In genomic region chr18:79069792-79070151, GRCh38 we compare ENCODE assay signal across 8 cellular contexts. TPM values are rescaled to one million over a fixed set of nuclear protein-coding genes. Genes with fewer than 3 reads are reported as not detected.
DNase-seq lines count a peak whose midpoint lies in the region; ATAC-seq and TF ChIP-seq lines count a peak whose summit lies in the region.

No MANE protein-coding gene starts in this region.

- intact Hi-C loops in activated CD8-positive, alpha-beta T cell treated with anti-CD3 and anti-CD28 coated beads for 36 hours (cut with micrococcal nuclease): loop anchor here (10.0 kb wide), 1 partner anchor 175 kb away; no protein-coding TSS in a partner anchor

- no peak for DNase-seq in activated naive CD4-positive, alpha-beta T cell treated with anti-CD3 and anti-CD28 coated beads, Interleukin-2, amount 50 U/mL, for 16 hours
- DNase-seq in activated CD8-positive, alpha-beta T cell treated with anti-CD3 and anti-CD28 coated beads for 36 hours: no peak
- DNase-seq in stimulated activated naive CD8-positive, alpha-beta T cell treated with anti-CD3 and anti-CD28 coated beads, Interleukin-15, amount 100 ng/mL, for 72 hours: no peak
- DNase-seq in NCI-H510A (lab: John Stamatoyannopoulos, UW): no peak
- DNase-seq in kidney tubule cell (ENCODE audit: low spot score): no peak

- no peaks in the 10 kb centered on the region for H3K9me3 Mint-ChIP-seq in activated naive CD4-positive, alpha-beta T cell treated with anti-CD3 and anti-CD28 coated beads, Interleukin-2, amount 50 U/mL, for 24 hours
- H3K9me3 Mint-ChIP-seq in activated CD8-positive, alpha-beta T cell treated with anti-CD3 and anti-CD28 coated beads for 36 hours: peaks cover 26% of the 10 kb centered on the region
- peaks cover 25 to 31% of the 10 kb centered on the region in 2 donors for H3K9me3 Mint-ChIP-seq in stimulated activated naive CD8-positive, alpha-beta T cell treated with anti-CD3 and anti-CD28 coated beads, Interleukin-15, amount 100 ng/mL, for 72 hours

- POLR2A ChIA-PET in activated CD8-positive, alpha-beta T cell treated with anti-CD3 and anti-CD28 coated beads for 36 hours (lab: Charles Lee): no interaction called here

- H3K27ac Mint-ChIP-seq in activated naive CD4-positive, alpha-beta T cell treated with anti-CD3 and anti-CD28 coated beads, Interleukin-2, amount 50 U/mL, for 24 hours: peak overlapping the region; percentile 83
- peak overlapping the region; percentile 92 for H3K27ac Mint-ChIP-seq in activated CD8-positive, alpha-beta T cell treated with anti-CD3 and anti-CD28 coated beads for 36 hours
- H3K27ac Mint-ChIP-seq in stimulated activated naive CD8-positive, alpha-beta T cell treated with anti-CD3 and anti-CD28 coated beads, Interleukin-15, amount 100 ng/mL, for 72 hours: peak overlapping the region; percentile 45 to 92

- no peak for ATAC-seq in activated CD8-positive, alpha-beta T cell treated with anti-CD3 and anti-CD28 coated beads for 36 hours
- no peak for ATAC-seq in stimulated activated naive CD8-positive, alpha-beta T cell treated with anti-CD3 and anti-CD28 coated beads, Interleukin-15, amount 100 ng/mL, for 72 hours
- no peak for ATAC-seq in GM19023 (IDR thresholded peaks at IDR 0.05; ENCODE audit: unreplicated experiment)

- no peak for TF ChIP-seq CTCF in activated CD8-positive, alpha-beta T cell treated with anti-CD3 and anti-CD28 coated beads for 36 hours (IDR thresholded peaks at IDR 0.05)

- peak overlapping the region; percentile 87 for H3K4me3 ChIP-seq in iPS-11a (ENCODE audit: low read depth, low read length)

- CTCF ChIA-PET in activated CD8-positive, alpha-beta T cell treated with anti-CD3 and anti-CD28 coated beads for 36 hours (lab: Charles Lee): interaction anchor here (0.8 to 1.2 kb wide), 2 partner anchors 15 to 309 kb away, joined by 3 to 4 read pairs; no protein-coding TSS in a partner anchor

- no peaks in the 10 kb centered on the region for H3K27me3 Mint-ChIP-seq in activated naive CD4-positive, alpha-beta T cell treated with anti-CD3 and anti-CD28 coated beads, Interleukin-2, amount 50 U/mL, for 24 hours
- no peaks in the 10 kb centered on the region for H3K27me3 Mint-ChIP-seq in activated CD8-positive, alpha-beta T cell treated with anti-CD3 and anti-CD28 coated beads for 36 hours
- no peaks in the 10 kb centered on the region for H3K27me3 Mint-ChIP-seq in stimulated activated naive CD8-positive, alpha-beta T cell treated with anti-CD3 and anti-CD28 coated beads, Interleukin-15, amount 100 ng/mL, for 72 hours

- peaks cover 14% of the 10 kb centered on the region for H3K36me3 Mint-ChIP-seq in activated naive CD4-positive, alpha-beta T cell treated with anti-CD3 and anti-CD28 coated beads, Interleukin-2, amount 50 U/mL, for 24 hours
- peaks cover 50% of the 10 kb centered on the region for H3K36me3 Mint-ChIP-seq in activated CD8-positive, alpha-beta T cell treated with anti-CD3 and anti-CD28 coated beads for 36 hours (ENCODE audit: low read depth)

- peaks cover 45% of the 10 kb centered on the region for H3K4me1 Mint-ChIP-seq in activated naive CD4-positive, alpha-beta T cell treated with anti-CD3 and anti-CD28 coated beads, Interleukin-2, amount 50 U/mL, for 24 hours
- H3K4me1 Mint-ChIP-seq in activated CD8-positive, alpha-beta T cell treated with anti-CD3 and anti-CD28 coated beads for 36 hours (ENCODE audit: low read depth): peaks cover 33% of the 10 kb centered on the region
- peaks cover 44% of the 10 kb centered on the region for H3K4me1 Mint-ChIP-seq in stimulated activated naive CD8-positive, alpha-beta T cell treated with anti-CD3 and anti-CD28 coated beads, Interleukin-15, amount 100 ng/mL, for 72 hours

- H3K4me3 Mint-ChIP-seq in activated naive CD4-positive, alpha-beta T cell treated with anti-CD3 and anti-CD28 coated beads, Interleukin-2, amount 50 U/mL, for 24 hours: peak overlapping the region; percentile 89
- peak overlapping the region; percentile 82 for H3K4me3 Mint-ChIP-seq in activated CD8-positive, alpha-beta T cell treated with anti-CD3 and anti-CD28 coated beads for 36 hours
- peak overlapping the region; percentile 68 to 86 for H3K4me3 Mint-ChIP-seq in stimulated activated naive CD8-positive, alpha-beta T cell treated with anti-CD3 and anti-CD28 coated beads, Interleukin-15, amount 100 ng/mL, for 72 hours

RNA-seq across cellular contexts. Expression of gene ATP9B, which starts 0.6 kb away (rescaled TPM):
- 10 to 100 TPM; 18.9 to 21.1 TPM for total RNA-seq in activated CD8-positive, alpha-beta T cell treated with anti-CD3 and anti-CD28 coated beads for 36 hours
